ENCODE assay signal across 8 cellular contexts in genomic region chr5:54902817-54903473, GRCh38.
DNase-seq lines count a peak whose midpoint lies in the region; ATAC-seq and FAIRE-seq lines count a peak whose summit lies in the region.

No MANE protein-coding gene starts in this region.

- FAIRE-seq in urothelium cell line (lab: Jason Lieb, UNC) = no peak

- H3K9me3 Mint-ChIP-seq in activated CD4-positive, alpha-beta T cell treated with anti-CD3 and anti-CD28 coated beads, Interleukin-2, amount 10 ng/mL, durations not matched to agents 7 days and 5 days = no peaks in the 10 kb centered on the region
- no peaks in the 10 kb centered on the region for H3K9me3 Mint-ChIP-seq in stimulated activated naive CD8-positive, alpha-beta T cell treated with anti-CD3 and anti-CD28 coated beads, Interleukin-15, Interleukin-2, amounts not matched to agents 100 ng/mL and 50 ng/mL, for 24 hours

- peak overlapping the region; percentile 28 for H3K4me3 Mint-ChIP-seq in activated CD4-positive, alpha-beta T cell treated with anti-CD3 and anti-CD28 coated beads, Interleukin-2, amount 10 ng/mL, durations not matched to agents 7 days and 5 days
- H3K4me3 Mint-ChIP-seq in stimulated activated naive CD8-positive, alpha-beta T cell treated with anti-CD3 and anti-CD28 coated beads, Interleukin-15, Interleukin-2, amounts not matched to agents 100 ng/mL and 50 ng/mL, for 24 hours = peak overlapping the region; percentile 49

- peak overlapping the region; percentile 80 for H3K27ac Mint-ChIP-seq in activated CD4-positive, alpha-beta T cell treated with anti-CD3 and anti-CD28 coated beads, Interleukin-2, amount 10 ng/mL, durations not matched to agents 7 days and 5 days
- peak overlapping the region; percentile 84 for H3K27ac Mint-ChIP-seq in stimulated activated naive CD8-positive, alpha-beta T cell treated with anti-CD3 and anti-CD28 coated beads, Interleukin-15, Interleukin-2, amounts not matched to agents 100 ng/mL and 50 ng/mL, for 24 hours

- POLR2A ChIA-PET in activated CD4-positive, alpha-beta T cell treated with anti-CD3 and anti-CD28 coated beads, Interleukin-2, amount 10 ng/mL, durations not matched to agents 7 days and 5 days (lab: Charles Lee) = no interaction called here

- peak; percentile 100 for ATAC-seq in HG02885 (IDR thresholded peaks at IDR 0.05; ENCODE audit: poor library complexity, unreplicated experiment)
- ATAC-seq in esophagus mucosa = peak; percentile 34

- peaks cover 52% of the 10 kb centered on the region for H3K4me1 Mint-ChIP-seq in activated CD4-positive, alpha-beta T cell treated with anti-CD3 and anti-CD28 coated beads, Interleukin-2, amount 10 ng/mL, durations not matched to agents 7 days and 5 days
- peaks cover 20% of the 10 kb centered on the region for H3K4me1 Mint-ChIP-seq in stimulated activated naive CD8-positive, alpha-beta T cell treated with anti-CD3 and anti-CD28 coated beads, Interleukin-15, Interleukin-2, amounts not matched to agents 100 ng/mL and 50 ng/mL, for 24 hours (ENCODE audit: low read depth)

- H3K36me3 Mint-ChIP-seq in activated CD4-positive, alpha-beta T cell treated with anti-CD3 and anti-CD28 coated beads, Interleukin-2, amount 10 ng/mL, durations not matched to agents 7 days and 5 days (ENCODE audit: low read depth) = no peaks in the 10 kb centered on the region
- H3K36me3 Mint-ChIP-seq in stimulated activated naive CD8-positive, alpha-beta T cell treated with anti-CD3 and anti-CD28 coated beads, Interleukin-15, Interleukin-2, amounts not matched to agents 100 ng/mL and 50 ng/mL, for 24 hours (ENCODE audit: low read depth) = no peaks in the 10 kb centered on the region

- CTCF ChIA-PET in activated CD4-positive, alpha-beta T cell treated with anti-CD3 and anti-CD28 coated beads, Interleukin-2, amount 10 ng/mL, durations not matched to agents 7 days and 5 days (lab: Charles Lee) = interaction anchor here (0.5 to 2.4 kb wide), 8 partner anchors 10 to 571 kb away, joined by 3 to 10 read pairs (median 4); partner anchors contain the start of genes GPX8 and SNX18

- peak; percentile 82 for DNase-seq in activated CD4-positive, alpha-beta T cell treated with anti-CD3 and anti-CD28 coated beads, Interleukin-2, amount 10 ng/mL, durations not matched to agents 7 days and 5 days
- no peak for DNase-seq in activated CD4-positive, alpha-beta T cell treated with anti-CD3 and anti-CD28 coated beads for 1 hour
- DNase-seq in NCI-H2171 treated with DMSO at 0.1 percent for 48 hours (lab: John Stamatoyannopoulos, UW) = peak; percentile 100
- no peak for DNase-seq in cortex of kidney (lab: John Stamatoyannopoulos, UW)
- DNase-seq in urothelium cell line (ENCODE audit: low spot score) = no peak

- peaks cover 39% of the 10 kb centered on the region for H3K27me3 Mint-ChIP-seq in activated CD4-positive, alpha-beta T cell treated with anti-CD3 and anti-CD28 coated beads, Interleukin-2, amount 10 ng/mL, durations not matched to agents 7 days and 5 days
- peaks cover 64% of the 10 kb centered on the region for H3K27me3 Mint-ChIP-seq in stimulated activated naive CD8-positive, alpha-beta T cell treated with anti-CD3 and anti-CD28 coated beads, Interleukin-15, Interleukin-2, amounts not matched to agents 100 ng/mL and 50 ng/mL, for 24 hours

Comparison
In these comparisons a context has a peak if more than half of its experiments do, and no peak if none do; other contexts are left out.
1. DNase-seq: peak in activated CD4-positive, alpha-beta T cell treated with anti-CD3 and anti-CD28 coated beads, Interleukin-2, amount 10 ng/mL, durations not matched to agents 7 days and 5 days (single experiment) and NCI-H2171 treated with DMSO at 0.1 percent for 48 hours (single experiment); none in activated CD4-positive, alpha-beta T cell treated with anti-CD3 and anti-CD28 coated beads for 1 hour (single experiment), cortex of kidney (single experiment) and urothelium cell line (single experiment).